ENCODE assay signal across 27 cellular contexts in genomic region chr16:7132465-7132864, GRCh38.
"Had no signal": no experiment of that assay in that cellular context is flagged by ENCODE, and none has a peak within 500 bp of the region (broad histone marks: within the 10 kb centered on the region; RNA-seq: fewer than 3 reads in every experiment).

No MANE protein-coding gene starts in this region.

- H3K4me3 ChIP-seq: stomach, suprapubic skin, testis, thoracic aorta, thyroid gland, tibial artery, tibial nerve, transverse colon, upper lobe of left lung, upper lobe of right lung, uterus, vagina had no signal

- DNase-seq: stimulated activated CD4-positive, alpha-beta T cell treated with anti-CD3 and anti-CD28 coated beads, Interleukin-2, amount 100 ng/mL, for 48 hours; stimulated activated CD4-positive, alpha-beta T cell treated with anti-CD3 and anti-CD28 coated beads, Interleukin-4, amount 100 ng/mL, for 1 hour; stimulated activated CD4-positive, alpha-beta T cell treated with anti-CD3 and anti-CD28 coated beads, Interleukin-4, amount 100 ng/mL, for 24 hours; stimulated activated CD4-positive, alpha-beta T cell treated with anti-CD3 and anti-CD28 coated beads, Interleukin-4, amount 100 ng/mL, for 4 hours; stimulated activated CD8-positive, alpha-beta memory T cell treated with anti-CD3 and anti-CD28 coated beads, Interleukin-4, amount 100 ng/mL, for 48 hours; stimulated activated naive B cell treated with anti-CD40 and anti-IgM and Interleukin-4, amounts not matched to agents 10 μg/mL and 1 μg/mL and 100 μg/mL, for 72 hours; stimulated activated naive CD4-positive, alpha-beta T cell; stimulated activated naive CD4-positive, alpha-beta T cell treated with Interleukin-2 at 50 U/mL for 16 hours; stimulated activated naive CD8-positive, alpha-beta T cell treated with anti-CD3 and anti-CD28 coated beads, Interleukin-15, amount 100 ng/mL, for 72 hours; stimulated activated naive CD8-positive, alpha-beta T cell treated with anti-CD3 and anti-CD28 coated beads, Interleukin-15, Interleukin-2, amounts not matched to agents 100 U/mL and 50 U/mL, for 24 hours; stomach; substantia nigra; testis; thyroid gland; tibial artery; transverse colon; trophoblast cell; upper lobe of left lung; upper lobe of right lung; uterus had no signal

- H3K27me3 ChIP-seq: stomach, suprapubic skin, testis, thyroid gland, tibial artery, tibial nerve, transverse colon, upper lobe of left lung, upper lobe of right lung, uterus, vagina had no signal

- FAIRE-seq: urothelium cell line had no signal

- H3K36me3 ChIP-seq: stomach, suprapubic skin, thoracic aorta, thyroid gland, tibial artery, tibial nerve, transverse colon, upper lobe of left lung, upper lobe of right lung, uterus, vagina had no signal

- H3K9me3 ChIP-seq: suprapubic skin, testis, thoracic aorta, thyroid gland, tibial artery, tibial nerve, upper lobe of left lung, upper lobe of right lung, uterus, vagina had no signal

- H3K27ac ChIP-seq: stomach, suprapubic skin, testis, thoracic aorta, thyroid gland, tibial artery, tibial nerve, transverse colon, upper lobe of left lung, upper lobe of right lung, uterus, vagina had no signal

- ATAC-seq: stimulated activated effector memory CD8-positive, alpha-beta T cell treated with anti-CD3 and anti-CD28 coated beads, Interleukin-12 subunit alpha, Interleukin-12 subunit beta, amount 100 ng/mL, for 72 hours; stimulated activated memory B cell treated with anti-CD40 and anti-IgM and Interleukin-4, amounts not matched to agents 10 μg/mL and 1 μg/mL and 100 μg/mL, for 72 hours; stimulated activated naive B cell treated with anti-CD40 and anti-IgM and Interleukin-4, amounts not matched to agents 10 μg/mL and 1 μg/mL and 100 μg/mL, for 72 hours; stimulated activated naive CD8-positive, alpha-beta T cell treated with anti-CD3 and anti-CD28 coated beads, Interleukin-15, amount 100 ng/mL, for 72 hours; stimulated activated naive CD8-positive, alpha-beta T cell treated with anti-CD3 and anti-CD28 coated beads, Interleukin-15, Interleukin-2, amounts not matched to agents 100 U/mL and 50 U/mL, for 24 hours; upper lobe of right lung had no signal

- H3K4me1 ChIP-seq: stomach, suprapubic skin, testis, thyroid gland, tibial artery, tibial nerve, transverse colon, upper lobe of left lung, upper lobe of right lung, uterus, vagina had no signal
